In genomic region chr16:1408171-1408837, GRCh38 we compare ENCODE assay signal across 8 cellular contexts. TPM values are rescaled to one million over a fixed set of nuclear protein-coding genes. Genes with fewer than 3 reads are reported as not detected.
DNase-seq lines count a peak whose midpoint lies in the region; ATAC-seq and TF ChIP-seq lines count a peak whose summit lies in the region.

No MANE protein-coding gene starts in this region.

- H3K4me1 Mint-ChIP-seq in activated CD4-positive, alpha-beta T cell treated with anti-CD3 and anti-CD28 coated beads for 36 hours: peaks cover 18% of the 10 kb centered on the region
- peaks cover 13% of the 10 kb centered on the region for H3K4me1 Mint-ChIP-seq in chondrocyte (ENCODE audit: low read depth)

- DNase-seq in 8988T (peak; percentile 79), NCI-H446 treated with DMSO at 0.1 percent for 48 hours (lab: John Stamatoyannopoulos, UW) (peak; percentile 71), chondrocyte (ENCODE audit: low spot score) (no peak), kidney tubule cell (ENCODE audit: low spot score) (peak; percentile 80)
- peak; percentile 95 for DNase-seq in activated CD4-positive, alpha-beta T cell treated with anti-CD3 and anti-CD28 coated beads for 36 hours
- peak; percentile 97 for DNase-seq in stimulated activated CD4-positive, alpha-beta T cell treated with anti-CD3 and anti-CD28 coated beads, Interleukin-15, amount 100 ng/mL, for 24 hours

- POLR2A ChIA-PET in activated CD4-positive, alpha-beta T cell treated with anti-CD3 and anti-CD28 coated beads for 36 hours (lab: Charles Lee): interaction anchor here (0.6 to 1.4 kb wide), 4 partner anchors 17 to 91 kb away, joined by 3 to 5 read pairs (median 4); no protein-coding TSS in a partner anchor

- TF ChIP-seq CTCF in chondrocyte (IDR thresholded peaks at IDR 0.05): no peak

- peak; percentile 49 for ATAC-seq in GM18517 (IDR thresholded peaks at IDR 0.05; ENCODE audit: unreplicated experiment)
- peak; percentile 70 for ATAC-seq in HG03139 (IDR thresholded peaks at IDR 0.05; ENCODE audit: unreplicated experiment)
- peak; percentile 94 for ATAC-seq in activated CD4-positive, alpha-beta T cell treated with anti-CD3 and anti-CD28 coated beads for 36 hours

- no peaks in the 10 kb centered on the region for H3K36me3 Mint-ChIP-seq in activated CD4-positive, alpha-beta T cell treated with anti-CD3 and anti-CD28 coated beads for 36 hours (ENCODE audit: low read depth)
- H3K36me3 Mint-ChIP-seq in chondrocyte (ENCODE audit: low read depth): no peaks in the 10 kb centered on the region

- peak overlapping the region; percentile 63 for H3K4me3 Mint-ChIP-seq in activated CD4-positive, alpha-beta T cell treated with anti-CD3 and anti-CD28 coated beads for 36 hours
- peak overlapping the region; percentile 78 for H3K4me3 Mint-ChIP-seq in chondrocyte (ENCODE audit: unreplicated experiment)

- no peak overlapping the region for H3K27ac Mint-ChIP-seq in activated CD4-positive, alpha-beta T cell treated with anti-CD3 and anti-CD28 coated beads for 36 hours
- H3K27ac Mint-ChIP-seq in chondrocyte (ENCODE audit: unreplicated experiment): peak overlapping the region; percentile 85

- H3K27me3 Mint-ChIP-seq in activated CD4-positive, alpha-beta T cell treated with anti-CD3 and anti-CD28 coated beads for 36 hours: no peaks in the 10 kb centered on the region
- no peaks in the 10 kb centered on the region for H3K27me3 Mint-ChIP-seq in chondrocyte (ENCODE audit: low read depth)

- CTCF ChIA-PET in activated CD4-positive, alpha-beta T cell treated with anti-CD3 and anti-CD28 coated beads for 36 hours (lab: Charles Lee): interaction anchor here (0.6 to 1.9 kb wide), 3 partner anchors 19 to 44 kb away, joined by 3 to 8 read pairs (median 3); no protein-coding TSS in a partner anchor

- no peaks in the 10 kb centered on the region for H3K9me3 Mint-ChIP-seq in activated CD4-positive, alpha-beta T cell treated with anti-CD3 and anti-CD28 coated beads for 36 hours (ENCODE audit: low read depth)
- no peaks in the 10 kb centered on the region for H3K9me3 Mint-ChIP-seq in chondrocyte (ENCODE audit: low read depth)

- intact Hi-C loops in activated CD4-positive, alpha-beta T cell treated with anti-CD3 and anti-CD28 coated beads for 36 hours (cut with DNase I, micrococcal nuclease): loop anchor here in 1 of 2 experiments (1.0 kb wide), 3 partner anchors 29 to 85 kb away; partner anchors contain the start of gene TELO2

RNA-seq across cellular contexts. Expression of gene UNKL, which starts 6.2 kb away (rescaled TPM):
- total RNA-seq in activated CD4-positive, alpha-beta T cell treated with anti-CD3 and anti-CD28 coated beads for 36 hours: 10 to 100 TPM; 31.3 to 32.8 TPM
- 12.3 to 16.1 TPM (median 12.6 TPM) in 3 replicates for total RNA-seq in chondrocyte

RNA-seq across cellular contexts. Expression of gene UQCC4, which starts 12.2 kb away (rescaled TPM):
- total RNA-seq in activated CD4-positive, alpha-beta T cell treated with anti-CD3 and anti-CD28 coated beads for 36 hours: 10 to 100 TPM; 11.9 to 15.5 TPM
- total RNA-seq in chondrocyte: 7.9 to 11.0 TPM (median 9.3 TPM) in 3 replicates

RNA-seq across cellular contexts. Expression of gene PERCC1, which starts 22.6 kb away (rescaled TPM):
- total RNA-seq in activated CD4-positive, alpha-beta T cell treated with anti-CD3 and anti-CD28 coated beads for 36 hours: not detected
- not detected in 3 replicates for total RNA-seq in chondrocyte

RNA-seq across cellular contexts. Expression of gene CCDC154, which starts 36.1 kb away (rescaled TPM):
- 1 to 10 TPM in 1 of 2 experiments, under 1 TPM in 1; 0.70 to 1.6 TPM for total RNA-seq in activated CD4-positive, alpha-beta T cell treated with anti-CD3 and anti-CD28 coated beads for 36 hours
- total RNA-seq in chondrocyte: 0.51 to 2.0 TPM (median 1.3 TPM) in 3 replicates

RNA-seq across cellular contexts. Expression of gene GNPTG, which starts 56.6 kb away (rescaled TPM):
- 10 to 100 TPM; 16.3 to 17.4 TPM for total RNA-seq in activated CD4-positive, alpha-beta T cell treated with anti-CD3 and anti-CD28 coated beads for 36 hours
- 58.3 to 68.4 TPM (median 60.7 TPM) in 3 replicates for total RNA-seq in chondrocyte
